In genomic region chr1:223319373-223319772, GRCh38 we compare ENCODE assay signal across 23 cellular contexts. TPM values are rescaled to one million over a fixed set of nuclear protein-coding genes. Genes with fewer than 3 reads are reported as not detected.
DNase-seq lines count a peak whose midpoint lies in the region; ATAC-seq, FAIRE-seq and TF ChIP-seq lines count a peak whose summit lies in the region.
"Had no signal": no experiment of that assay in that cellular context is flagged by ENCODE, and none has a peak within 500 bp of the region (broad histone marks: within the 10 kb centered on the region; RNA-seq: fewer than 3 reads in every experiment).

No MANE protein-coding gene starts in this region.

- H3K4me3 Mint-ChIP-seq in MCF 10A (ENCODE audit: unreplicated experiment) = no peak overlapping the region

- 93% methylated on average over 4 of the region's 4 CpGs; no CpG with 5 or more reads in 1 of the 2 experiments for WGBS in H1 (ENCODE audit: extremely low coverage in 1 of 2, insufficient coverage in 1 of 2, insufficient read length in 1 of 2, insufficient replicate concordance in 2 of 2, low coverage in 1 of 2, low lambda C conversion rate in 2 of 2, missing lambda C conversion rate in 1 of 2), 2 experiments

- FAIRE-seq in H1 (lab: Jason Lieb, UNC) = no peak
- FAIRE-seq: A204.1, GM19239 had no signal

- POLR2A ChIA-PET in MCF 10A (lab: Yijun Ruan, JAX) (interaction anchor here (0.9 kb wide), 1 partner anchor 27 kb away, joined by 3 read pairs; no protein-coding TSS in a partner anchor), H1 (lab: Charles Lee; ENCODE audit: partially characterized antibody) (no interaction called here)

- H3K4me3 ChIP-seq in H1 (ENCODE audit: extremely low read depth in 1 of 4, insufficient read depth in 2 of 4, low read depth in 3 of 4, low read length in 4 of 4) = 0 out of 8 replicates have a peak overlapping the region, but pooled peaks of 1 of the 4 experiments have one; percentile 22
- peak overlapping the region; percentile 17; the same call in 1 of the 2 replicates for H3K4me3 ChIP-seq in iPS-20b (ENCODE audit: low read length)
- H3K4me3 ChIP-seq: GM23248, Peyer's patch, SK-N-MC had no signal

- peak overlapping the region in 1 of 2 experiments; percentile 58; a peak in 2 of 4 replicates for H3K4me2 ChIP-seq in H1 (ENCODE audit: insufficient read depth in 1 of 2, low read depth in 2 of 2, low read length in 2 of 2)

- no peak overlapping the region for H3K18ac ChIP-seq in H1 (ENCODE audit: extremely low read depth, low read length)

- intact Hi-C loops in MCF 10A (cut with micrococcal nuclease) = no loop called here

- no peak overlapping the region for H2AK5ac ChIP-seq in H1 (ENCODE audit: low read depth, low read length)

- H3K14ac ChIP-seq in H1 (ENCODE audit: insufficient read length) = no peak overlapping the region

- peaks cover 6% of the 10 kb centered on the region for H3K36me3 Mint-ChIP-seq in MCF 10A (ENCODE audit: insufficient read depth, unreplicated experiment)

- no peak overlapping the region for H3K27ac Mint-ChIP-seq in MCF 10A (ENCODE audit: low read depth, unreplicated experiment)
- H3K27ac Mint-ChIP-seq: CD4-positive, CD25-positive, alpha-beta regulatory T cell had no signal

- H2BK120ac ChIP-seq in H1 (replicated peaks; ENCODE audit: low read depth, low read length) = no peak overlapping the region

- 0 out of 2 replicates have a peak overlapping the region, but pooled peaks have one; percentile 48 for H2BK20ac ChIP-seq in H1 (ENCODE audit: low read length)

- CTCF ChIA-PET in MCF 10A (lab: Yijun Ruan, JAX) (interaction anchor here (2.3 kb wide), 1 partner anchor 195 kb away, joined by 6 read pairs; no protein-coding TSS in a partner anchor), H1 (lab: Charles Lee; ENCODE audit: partially characterized antibody) (interaction anchor here (1.0 to 1.9 kb wide), 2 partner anchors 153 to 229 kb away, joined by 3 to 4 read pairs; no protein-coding TSS in a partner anchor)

- BruUV-seq in MCF 10A (replicated peaks; lab: Mats Ljungman, UMichigan) = no TSS peak

- no peak overlapping the region for H3K56ac ChIP-seq in H1 (replicated peaks; ENCODE audit: insufficient read length, low read depth, low read length)

- no peak overlapping the region for H2BK12ac ChIP-seq in H1 (ENCODE audit: low read depth, low read length)

- no peak for TF ChIP-seq RAD21 in H1 (IDR thresholded peaks at IDR 0.05 in 1 of 2, conservative IDR thresholded peaks at IDR 0.05 in 1 of 2; ENCODE audit: low read depth in 2 of 2, low read length in 2 of 2)

- in situ Hi-C loops in T47D (cut with HindIII; ENCODE audit: low pct_unique_long_range_greater_than_20kb, low sequenced_read_pairs) = no loop called here

- no peaks in the 10 kb centered on the region for H3K79me2 ChIP-seq in H1 (ENCODE audit: control insufficient read depth in 1 of 2, insufficient read depth in 2 of 2, low read length in 2 of 2)

- H3K27me3 Mint-ChIP-seq in MCF 10A (ENCODE audit: insufficient read depth, unreplicated experiment) = peaks cover 16% of the 10 kb centered on the region

- no peaks in the 10 kb centered on the region for H3K4me1 Mint-ChIP-seq in MCF 10A (ENCODE audit: insufficient read depth, unreplicated experiment)

- H3K9me3 Mint-ChIP-seq in MCF 10A (ENCODE audit: unreplicated experiment) = no peaks in the 10 kb centered on the region

- H4K20me1 ChIP-seq in H1 (replicated peaks in 1 of 2; ENCODE audit: control insufficient read depth in 1 of 2, insufficient read depth in 2 of 2, low read length in 2 of 2) = no peaks in the 10 kb centered on the region

- H2BK5ac ChIP-seq in H1 (ENCODE audit: low read depth, low read length) = no peak overlapping the region

- H3K27ac ChIP-seq in H1 (ENCODE audit: low read depth, low read length) (no peak overlapping the region), iPS-20b (ENCODE audit: low read length) (no peak overlapping the region)
- H3K27ac ChIP-seq: GM23248, Peyer's patch, SK-N-MC had no signal

- no peak overlapping the region for H3K23ac ChIP-seq in H1 (ENCODE audit: insufficient read length)

- no peaks in the 10 kb centered on the region for H3K79me1 ChIP-seq in H1 (ENCODE audit: low read depth, low read length)

- no peak for TF ChIP-seq EP300 in H1 (IDR thresholded peaks at IDR 0.05; ENCODE audit: borderline replicate concordance in 1 of 2, low read depth in 2 of 2, low read length in 2 of 2)

- peak; percentile 18 to 83 for DNase-seq in T47D (ENCODE audit: low read depth in 1 of 2, low spot score in 1 of 2)
- DNase-seq in MCF 10A (ENCODE audit: unreplicated experiment) = no peak
- no peak for DNase-seq in H1 (ENCODE audit: low read depth in 1 of 2, low spot score in 2 of 2)
- DNase-seq in NCI-H774 (lab: John Stamatoyannopoulos, UW) = no peak
- DNase-seq in stimulated activated CD4-positive, alpha-beta T cell treated with anti-CD3 and anti-CD28 coated beads, Interleukin-4, amount 100 ng/mL, for 4 hours = no peak
- DNase-seq: BE2C; CD4-positive, CD25-positive, alpha-beta regulatory T cell; GDM1; GM23248; KG1; NCI-H187; NCI-H2107; NCI-H226; NCI-H526 treated with DMSO at 0.1 percent for 48 hours; NK-92 treated with Interleukin-12 subunit alpha and Interleukin-12 subunit beta, amount 100 ng/mL, for 24 hours; Peyer's patch had no signal

- TF ChIP-seq CTCF in MCF 10A (IDR thresholded peaks at IDR 0.05; ENCODE audit: unreplicated experiment) (no peak), H1 (IDR thresholded peaks at IDR 0.05; ENCODE audit: control extremely low read depth in 1 of 3, insufficient read depth in 1 of 3, low read depth in 1 of 3, low read length in 3 of 3) (no peak)

- H3K36me3 ChIP-seq in H1 (ENCODE audit: control insufficient read depth in 2 of 4, insufficient read depth in 4 of 4, low read length in 3 of 4) (no peaks in the 10 kb centered on the region), iPS-20b (ENCODE audit: insufficient read depth, low read depth, low read length) (no peaks in the 10 kb centered on the region)
- H3K36me3 ChIP-seq: BE2C, Peyer's patch had no signal

- peaks cover 5% of the 10 kb centered on the region; the same call in 1 of the 2 replicates for H3K23me2 ChIP-seq in H1 (ENCODE audit: low read depth, low read length)

- no peaks in the 10 kb centered on the region for H3K9me3 ChIP-seq in H1 (ENCODE audit: insufficient read depth in 2 of 2, low read depth in 1 of 2, low read length in 1 of 2)
- no peaks in the 10 kb centered on the region for H3K9me3 ChIP-seq in iPS-20b (ENCODE audit: insufficient read depth, low read depth, low read length)
- H3K9me3 ChIP-seq: BE2C, Peyer's patch had no signal

- TF ChIP-seq POLR2A in H1 (IDR thresholded peaks at IDR 0.05; ENCODE audit: control extremely low read depth in 1 of 2, low read depth in 2 of 2, low read length in 2 of 2) = no peak

- no peak overlapping the region for H4K5ac ChIP-seq in H1 (ENCODE audit: insufficient read length, low read depth, low read length)

- H3K9ac ChIP-seq in H1 (replicated peaks in 1 of 4; ENCODE audit: extremely low read depth in 1 of 4, low read depth in 3 of 4, low read length in 3 of 4) (no peak overlapping the region), iPS-20b (ENCODE audit: low read depth, low read length) (no peak overlapping the region)
- H3K9ac ChIP-seq: GM23248 had no signal

- no peak overlapping the region for H2AFZ ChIP-seq in H1 (ENCODE audit: low read length)
- H2AFZ ChIP-seq: GM23248 had no signal

- no peak overlapping the region for H3K4ac ChIP-seq in H1 (replicated peaks; ENCODE audit: insufficient read length, low read depth, low read length)

- no peak overlapping the region for H4K8ac ChIP-seq in H1 (ENCODE audit: extremely low read depth, insufficient read depth, low read length)

- peaks cover 2 to 12% (median 6%) of the 10 kb centered on the region in 4 experiments; a peak in 5 of 7 replicates for H3K4me1 ChIP-seq in H1 (replicated peaks in 1 of 4; ENCODE audit: control insufficient read depth in 3 of 4, insufficient read depth in 4 of 4, low read length in 3 of 4)
- H3K4me1 ChIP-seq in iPS-20b (ENCODE audit: insufficient read depth, low read length) = peaks cover 12% of the 10 kb centered on the region; the same call in 1 of the 2 replicates
- H3K4me1 ChIP-seq: BE2C, Peyer's patch had no signal

- no peak overlapping the region for H4K91ac ChIP-seq in H1 (replicated peaks; ENCODE audit: insufficient read length, low read length)

- H3K27me3 ChIP-seq in H1 (replicated peaks in 1 of 4; ENCODE audit: control insufficient read depth in 3 of 4, extremely low read depth in 1 of 4, insufficient read depth in 3 of 4, low read length in 3 of 4) = no peaks in the 10 kb centered on the region
- no peaks in the 10 kb centered on the region for H3K27me3 ChIP-seq in iPS-20b (ENCODE audit: insufficient read depth, low read length)
- H3K27me3 ChIP-seq: BE2C, Peyer's patch had no signal

- no peak overlapping the region for H2BK15ac ChIP-seq in H1 (ENCODE audit: low read length)

- ATAC-seq in HG03354 (IDR thresholded peaks at IDR 0.05; ENCODE audit: poor library complexity, severe bottlenecking, unreplicated experiment) = no peak
- no peak for ATAC-seq in HG03342 (IDR thresholded peaks at IDR 0.05; ENCODE audit: unreplicated experiment)
- ATAC-seq: HCT116 had no signal

TF ChIP-seq in H1, 55 proteins besides CTCF, POLR2A, EP300 and RAD21 (continues in another document):
- TF ChIP-seq JUN (IDR thresholded peaks at IDR 0.05; ENCODE audit: low read depth, low read length) (no peak), SP1 (IDR thresholded peaks at IDR 0.05; ENCODE audit: low read depth, low read length) (no peak), POLR2AphosphoS5 (IDR thresholded peaks at IDR 0.05; ENCODE audit: low read depth, low read length) (no peak), GTF2F1 (IDR thresholded peaks at IDR 0.05; ENCODE audit: borderline replicate concordance, low read depth, low read length) (no peak), TAF1 (IDR thresholded peaks at IDR 0.05; ENCODE audit: low read depth, low read length) (no peak), CHD2 (IDR thresholded peaks at IDR 0.05; ENCODE audit: low read length) (no peak), ASH2L (IDR thresholded peaks at IDR 0.05; ENCODE audit: low read length) (no peak)
- TF ChIP-seq, protein P1, sequence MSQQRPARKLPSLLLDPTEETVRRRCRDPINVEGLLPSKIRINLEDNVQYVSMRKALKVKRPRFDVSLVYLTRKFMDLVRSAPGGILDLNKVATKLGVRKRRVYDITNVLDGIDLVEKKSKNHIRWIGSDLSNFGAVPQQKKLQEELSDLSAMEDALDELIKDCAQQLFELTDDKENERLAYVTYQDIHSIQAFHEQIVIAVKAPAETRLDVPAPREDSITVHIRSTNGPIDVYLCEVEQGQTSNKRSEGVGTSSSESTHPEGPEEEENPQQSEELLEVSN (IDR thresholded peaks at IDR 0.05) = no peak

RNA-seq across cellular contexts. Expression of gene SUSD4, which starts 44.6 kb away (rescaled TPM):
- total RNA-seq in MCF 10A (2022) = 0.42 and 2.3 TPM in 2 replicates
- total RNA-seq in H1 (2021; fragmentation: NEBNext Ultra II Directional; extraction: Animal tissue kit (Norgen Biotek cat#: 25700)) = 3.2 and 3.9 TPM in 2 replicates
- polyA plus RNA-seq in H1 (2011; rRNA removed) = 5.2 and 6.6 TPM in 2 replicates
- 6.2 TPM for polyA plus RNA-seq in H1 (2011; cell fraction: cytosol; rRNA removed)
- polyA plus RNA-seq in H1 (2011; cell fraction: nucleus; rRNA removed) = 23.0 TPM
- 2.3 to 3.2 TPM (median 2.6 TPM) in 4 replicates for polyA plus RNA-seq in H1 (2012, experiment 1 of 2)
- 1.5 TPM for polyA plus RNA-seq in H1 (2012, experiment 2 of 2)
- 1.8 TPM for polyA plus RNA-seq in H1 (2013, experiment 1 of 2)
- polyA plus RNA-seq in H1 (2013, experiment 2 of 2) = 1.8 TPM
- polyA minus RNA-seq in H1 (2011; rRNA and poly(A)+ RNA removed) = 5.1 and 7.6 TPM in 2 replicates
- 2.3 TPM for polyA minus RNA-seq in H1 (2011; cell fraction: cytosol; rRNA and poly(A)+ RNA removed)
- 10.9 TPM for polyA minus RNA-seq in H1 (2011; cell fraction: nucleus; rRNA and poly(A)+ RNA removed)

Comparison
In these comparisons a context has a peak if more than half of its experiments do, and no peak if none do; other contexts are left out.
1. DNase-seq: peak in T47D (2 of 2); none in MCF 10A (single experiment), H1 (0 of 2), NCI-H774 (single experiment) and stimulated activated CD4-positive, alpha-beta T cell treated with anti-CD3 and anti-CD28 coated beads, Interleukin-4, amount 100 ng/mL, for 4 hours (0 of 2).